Comparison of ENCODE assay signal across 9 cellular contexts in the genomic region with DNA sequence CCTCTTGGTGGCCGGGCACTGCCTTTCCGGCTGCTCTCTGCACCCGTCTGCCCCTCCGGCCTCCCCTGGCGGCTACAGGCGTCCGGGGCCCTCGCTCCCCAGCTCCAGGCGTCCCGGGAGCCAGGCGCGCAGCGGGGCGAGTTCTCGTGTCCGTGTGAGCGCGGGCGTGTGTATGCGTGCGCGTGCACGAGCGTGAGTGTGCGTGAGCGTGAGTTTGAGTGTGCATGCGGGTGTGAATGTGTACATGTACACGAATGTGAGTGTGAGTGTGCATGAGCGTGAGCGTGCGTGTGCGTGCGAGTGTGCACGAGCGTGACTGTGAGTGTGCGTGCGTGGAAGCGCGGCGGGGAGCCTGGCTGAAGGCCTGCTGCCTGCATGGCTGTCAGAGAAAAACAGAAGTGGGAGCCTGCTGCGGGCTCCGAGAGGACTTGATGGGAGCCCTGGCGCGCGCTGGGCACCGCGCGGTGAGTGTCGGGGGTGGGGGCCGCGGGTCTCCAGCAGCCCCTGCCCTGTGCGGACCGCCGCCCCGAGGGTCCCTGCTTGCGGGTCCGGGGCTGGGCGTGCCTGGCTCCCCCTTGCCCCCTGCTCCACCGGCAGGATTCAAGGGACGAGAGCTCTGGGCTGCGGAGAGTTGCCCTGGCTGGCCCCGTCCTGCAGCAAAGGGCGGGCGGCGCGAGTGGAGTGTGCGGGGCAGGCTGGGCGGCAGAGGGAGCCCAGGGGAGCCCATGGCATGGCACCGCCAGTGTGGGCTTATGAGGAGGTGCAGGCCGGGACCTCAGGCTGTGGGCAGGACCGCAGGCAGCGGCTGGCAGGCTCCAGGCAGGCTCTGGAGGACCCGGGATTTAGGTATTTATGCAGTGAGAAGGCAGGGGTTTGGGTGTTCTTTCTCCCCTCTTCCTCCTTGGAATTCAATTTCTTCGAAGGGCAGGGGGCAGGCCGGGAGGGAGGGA.
DNase-seq lines count a peak whose midpoint lies in the region; ATAC-seq and TF ChIP-seq lines count a peak whose summit lies in the region.
"Had no signal": no experiment of that assay in that cellular context is flagged by ENCODE, and none has a peak within 500 bp of the region (broad histone marks: within the 10 kb centered on the region; RNA-seq: fewer than 3 reads in every experiment).

No MANE protein-coding gene starts in this region.

- 2 to 4% methylated on average over 28 to 69 of the region's 75 CpGs for WGBS in body of pancreas, 2 donors

- no peak for TF ChIP-seq CTCF in body of pancreas (IDR thresholded peaks at IDR 0.05)

- no peaks in the 10 kb centered on the region for H3K36me3 Mint-ChIP-seq in activated CD4-positive, alpha-beta T cell treated with anti-CD3 and anti-CD28 coated beads, Interleukin-2, amount 10 ng/mL, durations not matched to agents 24 days and 14 days (ENCODE audit: low read depth)
- no peaks in the 10 kb centered on the region for H3K36me3 Mint-ChIP-seq in memory B cell

- intact Hi-C loops in activated CD4-positive, alpha-beta T cell treated with anti-CD3 and anti-CD28 coated beads, Interleukin-2, amount 10 ng/mL, durations not matched to agents 24 days and 14 days (cut with micrococcal nuclease), result loop anchor here (2.0 kb wide), 3 partner anchors 151 to 1637 kb away; no protein-coding TSS in a partner anchor
- intact Hi-C loops in body of pancreas (cut with DNase I), result loop anchor here (10.0 kb wide), 1 partner anchor 383 kb away; no protein-coding TSS in a partner anchor

- peaks cover 11% of the 10 kb centered on the region for H3K4me1 Mint-ChIP-seq in activated CD4-positive, alpha-beta T cell treated with anti-CD3 and anti-CD28 coated beads, Interleukin-2, amount 10 ng/mL, durations not matched to agents 24 days and 14 days
- peaks cover 17% of the 10 kb centered on the region for H3K4me1 Mint-ChIP-seq in memory B cell

- peaks cover 39% of the 10 kb centered on the region for H3K4me1 ChIP-seq in body of pancreas
- H3K4me1 ChIP-seq in stomach smooth muscle (ENCODE audit: control insufficient read depth, insufficient read depth, low read length), result peaks cover 27% of the 10 kb centered on the region

- no peaks in the 10 kb centered on the region for H3K36me3 ChIP-seq in body of pancreas (replicated peaks in 1 of 2; ENCODE audit: insufficient read depth in 1 of 2, low read depth in 2 of 2)
- no peaks in the 10 kb centered on the region for H3K36me3 ChIP-seq in stomach smooth muscle (ENCODE audit: control insufficient read depth in 2 of 2, insufficient read depth in 2 of 2, low read length in 2 of 2)

- peaks cover 57% of the 10 kb centered on the region for H3K27me3 Mint-ChIP-seq in activated CD4-positive, alpha-beta T cell treated with anti-CD3 and anti-CD28 coated beads, Interleukin-2, amount 10 ng/mL, durations not matched to agents 24 days and 14 days
- H3K27me3 Mint-ChIP-seq in memory B cell, result peaks cover 28% of the 10 kb centered on the region

- H3K9me3 Mint-ChIP-seq in activated CD4-positive, alpha-beta T cell treated with anti-CD3 and anti-CD28 coated beads, Interleukin-2, amount 10 ng/mL, durations not matched to agents 24 days and 14 days, result no peaks in the 10 kb centered on the region
- H3K9me3 Mint-ChIP-seq in memory B cell, result no peaks in the 10 kb centered on the region
- H3K9me3 Mint-ChIP-seq: activated naive CD4-positive, alpha-beta T cell treated with anti-CD3 and anti-CD28 coated beads, Interleukin-2, amount 50 U/mL, for 72 hours had no signal

- no peak for TF ChIP-seq POLR2A in body of pancreas (IDR thresholded peaks at IDR 0.05)

- no peak for DNase-seq in activated CD4-positive, alpha-beta T cell treated with anti-CD3 and anti-CD28 coated beads, Interleukin-2, amount 10 ng/mL, durations not matched to agents 24 days and 14 days
- no peak for DNase-seq in activated CD4-positive, alpha-beta T cell treated with anti-CD3 and anti-CD28 coated beads for 48 hours
- DNase-seq in body of pancreas (no peak), memory B cell (ENCODE audit: low spot score in 2 of 2) (no peak), SKM-1 treated with dmso at 0.1 percent for 144 hours (lab: John Stamatoyannopoulos, UW; ENCODE audit: unreplicated experiment) (no peak)

- H3K27ac Mint-ChIP-seq in activated CD4-positive, alpha-beta T cell treated with anti-CD3 and anti-CD28 coated beads, Interleukin-2, amount 10 ng/mL, durations not matched to agents 24 days and 14 days, result no peak overlapping the region
- H3K27ac Mint-ChIP-seq in memory B cell, result no peak overlapping the region
- H3K27ac Mint-ChIP-seq: activated naive CD4-positive, alpha-beta T cell treated with anti-CD3 and anti-CD28 coated beads, Interleukin-2, amount 50 U/mL, for 72 hours had no signal

- H3K4me3 ChIP-seq in body of pancreas, result no peak overlapping the region
- peak overlapping the region; percentile 56 to 64 for H3K4me3 ChIP-seq in stomach smooth muscle (ENCODE audit: low read length in 2 of 2)

- H3K9ac ChIP-seq in stomach smooth muscle (ENCODE audit: low read length in 2 of 2), result no peak overlapping the region

- H3K27ac ChIP-seq in body of pancreas (no peak overlapping the region), stomach smooth muscle (ENCODE audit: low read length) (no peak overlapping the region)

- no peaks in the 10 kb centered on the region for H3K9me3 ChIP-seq in body of pancreas
- H3K9me3 ChIP-seq in stomach smooth muscle (ENCODE audit: control insufficient read depth in 2 of 2, low read length in 2 of 2), result no peaks in the 10 kb centered on the region

- H3K27me3 ChIP-seq in body of pancreas, result peaks cover 4 to 49% of the 10 kb centered on the region in 2 donors
- peaks cover 77 to 84% of the 10 kb centered on the region in 2 donors for H3K27me3 ChIP-seq in stomach smooth muscle (ENCODE audit: control insufficient read depth in 1 of 2, insufficient read depth in 2 of 2, low read length in 2 of 2)

- peak overlapping the region; percentile 19 for H3K4me3 Mint-ChIP-seq in activated CD4-positive, alpha-beta T cell treated with anti-CD3 and anti-CD28 coated beads, Interleukin-2, amount 10 ng/mL, durations not matched to agents 24 days and 14 days
- peak overlapping the region; percentile 78 for H3K4me3 Mint-ChIP-seq in memory B cell

- ATAC-seq in body of pancreas (peak; percentile 14), memory B cell (ENCODE audit: low read depth) (peak; percentile 13), GM19397 (IDR thresholded peaks at IDR 0.05; ENCODE audit: unreplicated experiment) (no peak), HG03097 (IDR thresholded peaks at IDR 0.05; ENCODE audit: low FRiP score, unreplicated experiment) (no peak)
- ATAC-seq: activated naive CD4-positive, alpha-beta T cell treated with anti-CD3 and anti-CD28 coated beads, Interleukin-2, amount 50 U/mL, for 72 hours had no signal

Comparison
In these comparisons a context has a peak if more than half of its experiments do, and no peak if none do; other contexts are left out.
1. ATAC-seq: peak in body of pancreas (single experiment) and memory B cell (single experiment); none in GM19397 (single experiment) and HG03097 (single experiment).
2. H3K4me3 ChIP-seq: peak in stomach smooth muscle (2 of 2); none in body of pancreas (0 of 2).